ENCODE assay signal across 34 cellular contexts in genomic region chr15:71218272-71218805, GRCh38.
DNase-seq lines count a peak whose midpoint lies in the region; ATAC-seq, FAIRE-seq and TF ChIP-seq lines count a peak whose summit lies in the region.
"Had no signal": no experiment of that assay in that cellular context is flagged by ENCODE, and none has a peak within 500 bp of the region (broad histone marks: within the 10 kb centered on the region; RNA-seq: fewer than 3 reads in every experiment).

No MANE protein-coding gene starts in this region.

- H3K4me3 ChIP-seq in liver (ENCODE audit: low read depth in 1 of 3, low read length in 3 of 3) (no peak overlapping the region), HepG2 (replicated peaks in 1 of 3; ENCODE audit: insufficient read depth in 1 of 3, low read depth in 2 of 3, low read length in 3 of 3) (no peak overlapping the region), fibroblast of the aortic adventitia (ENCODE audit: low read depth, low read length) (no peak overlapping the region), mesenchymal stem cell (ENCODE audit: insufficient read depth in 1 of 2, low read depth in 1 of 2, low read length in 2 of 2) (no peak overlapping the region), aorta (ENCODE audit: low read length in 2 of 2) (no peak overlapping the region)
- H3K4me3 ChIP-seq: breast epithelium, lung, mucosa of descending colon, Peyer's patch, SJCRH30, skin epidermis, testis had no signal

- H2BK5ac ChIP-seq in mesenchymal stem cell (ENCODE audit: low read depth, low read length, poor library complexity, severe bottlenecking) = no peak overlapping the region

- 64% methylated on average over 5 of the region's 5 CpGs for WGBS in liver
- 37% methylated on average over 5 of the region's 5 CpGs for WGBS in HepG2 (ENCODE audit: low lambda C conversion rate)
- 89% methylated on average over 4 of the region's 5 CpGs for WGBS in mesenchymal stem cell
- WGBS in aorta, 2 donors = 12 to 25% methylated on average over 5 of the region's 5 CpGs

- no peak overlapping the region for H3K4ac ChIP-seq in mesenchymal stem cell (ENCODE audit: low read depth in 1 of 2, low read length in 2 of 2)

- no peak overlapping the region for H2BK15ac ChIP-seq in mesenchymal stem cell (ENCODE audit: low read depth, poor library complexity, severe bottlenecking)

- no peak overlapping the region for H3K23ac ChIP-seq in mesenchymal stem cell (ENCODE audit: low read length in 2 of 2)

- no peak for TF ChIP-seq CTCF in liver (IDR thresholded peaks at IDR 0.05; ENCODE audit: low read depth, low read length, missing input control)
- no peak for TF ChIP-seq CTCF in HepG2 (CRISPR knock-in tag; IDR thresholded peaks at IDR 0.05)
- TF ChIP-seq CTCF in fibroblast of the aortic adventitia (IDR thresholded peaks at IDR 0.05; ENCODE audit: insufficient read depth, low read length) = no peak

- H4K91ac ChIP-seq in mesenchymal stem cell (ENCODE audit: low read length) = no peak overlapping the region

- H3K9ac ChIP-seq in liver (ENCODE audit: low read depth in 1 of 2, low read length in 2 of 2) (no peak overlapping the region), HepG2 (ENCODE audit: insufficient read depth, low read depth, low read length) (no peak overlapping the region), mesenchymal stem cell (ENCODE audit: low read length) (peak overlapping the region; percentile 64)

- no peak for FAIRE-seq in HepG2 (lab: Jason Lieb, UNC)
- FAIRE-seq: A204.1, endothelial cell of umbilical vein, GM18507, H1 had no signal

- no peak for DNase-seq in HepG2 (ENCODE audit: low spot score)
- DNase-seq in fibroblast of the aortic adventitia (ENCODE audit: low read depth) = peak; percentile 83
- DNase-seq in mesenchymal stem cell = peak; percentile 36
- DNase-seq in aorta = no peak
- no peak for DNase-seq in C1 segment of cervical spinal cord (lab: John Stamatoyannopoulos, UW)
- no peak for DNase-seq in dedifferentiated amniotic fluid mesenchymal stem cell (ENCODE audit: extremely low spot score)
- no peak for DNase-seq in head of caudate nucleus
- DNase-seq: activated CD4-positive, alpha-beta T cell treated with anti-CD3 and anti-CD28 coated beads for 4 hours; amygdala; CD8-positive, alpha-beta memory T cell; DMS 273 treated with DMSO at 0.1 percent for 48 hours; islet precursor cell; Kasumi-1; mucosa of descending colon; natural killer cell; NCI-H1436 treated with DMSO at 0.1 percent for 48 hours; NCI-H345; occipital lobe; Peyer's patch; SJCRH30; stimulated activated naive CD8-positive, alpha-beta T cell treated with anti-CD3 and anti-CD28 coated beads, Interleukin-15, Interleukin-2, amounts not matched to agents 100 U/mL and 50 U/mL, for 24 hours; T-helper 9 cell; testis; WERI-Rb-1 had no signal

- H3K79me1 ChIP-seq in mesenchymal stem cell (replicated peaks; ENCODE audit: low read length, poor library complexity, severe bottlenecking) = peaks cover 5% of the 10 kb centered on the region

- intact Hi-C loops in HepG2 (cut with micrococcal nuclease; ENCODE audit: unreplicated experiment) (no loop called here), aorta (cut with DNase I) (loop anchor here in 1 of 2 donors (5.0 kb wide), 1 partner anchor 101 kb away; the partner anchor contains the start of gene THSD4), head of caudate nucleus (cut with DNase I) (no loop called here)

- in situ Hi-C loops in HepG2 (cut with HindIII; ENCODE audit: extremely low pct_ligation_motif_present, low pct_unique_long_range_greater_than_20kb) = no loop called here

- TF ChIP-seq RAD21 in liver (IDR thresholded peaks at IDR 0.05) (peak in 1 of 2 donors; percentile 11), HepG2 (CRISPR knock-in tag; IDR thresholded peaks at IDR 0.05) (no peak)

- POLR2A ChIA-PET in HepG2 (lab: Yijun Ruan, JAX) = no interaction called here

- ATAC-seq in HepG2 (no peak), aorta (ENCODE audit: low FRiP score) (no peak)
- ATAC-seq: activated naive CD4-positive, alpha-beta T cell treated with anti-CD3 and anti-CD28 coated beads, Interleukin-2, amount 50 U/mL, for 72 hours; activated T-helper 17 cell treated with anti-CD3 and anti-CD28 coated beads, Interleukin-2, amount 50 U/mL, for 72 hours; mucosa of descending colon; natural killer cell; stimulated activated naive CD8-positive, alpha-beta T cell treated with anti-CD3 and anti-CD28 coated beads, Interleukin-15, Interleukin-2, amounts not matched to agents 100 U/mL and 50 U/mL, for 24 hours had no signal

- H3K79me2 ChIP-seq in HepG2 (ENCODE audit: insufficient read depth, low read length) = no peaks in the 10 kb centered on the region

- H3K4me2 ChIP-seq in HepG2 (ENCODE audit: low read depth, low read length) (no peak overlapping the region), mesenchymal stem cell (ENCODE audit: low read length, poor library complexity, severe bottlenecking) (no peak overlapping the region)

- peaks cover 0 to 2% (median 0%) of the 10 kb centered on the region in 4 donors for H3K36me3 ChIP-seq in liver (ENCODE audit: control insufficient read depth in 4 of 4, insufficient read depth in 3 of 4, low read depth in 1 of 4, low read length in 3 of 4)
- H3K36me3 ChIP-seq in HepG2 (replicated peaks in 1 of 2; ENCODE audit: control insufficient read depth in 1 of 2, insufficient read depth in 2 of 2, low read length in 2 of 2) = no peaks in the 10 kb centered on the region
- peaks cover 8 to 20% of the 10 kb centered on the region in 2 experiments for H3K36me3 ChIP-seq in mesenchymal stem cell (ENCODE audit: control insufficient read depth in 1 of 2, insufficient read depth in 2 of 2, low read depth in 1 of 2, low read length in 2 of 2)
- no peaks in the 10 kb centered on the region for H3K36me3 ChIP-seq in aorta (ENCODE audit: control insufficient read depth in 1 of 2, insufficient read depth in 2 of 2, low read length in 1 of 2)
- H3K36me3 ChIP-seq: breast epithelium, Peyer's patch, SJCRH30, WERI-Rb-1 had no signal

- H3K27me3 ChIP-seq in liver (ENCODE audit: control insufficient read depth in 4 of 4, insufficient read depth in 4 of 4, low read length in 3 of 4) (no peaks in the 10 kb centered on the region), HepG2 (ENCODE audit: control insufficient read depth in 1 of 2, insufficient read depth in 2 of 2, low read length in 2 of 2) (peaks cover 0 to 3% of the 10 kb centered on the region in 2 experiments; a peak in 1 of 5 replicates), mesenchymal stem cell (ENCODE audit: control insufficient read depth in 1 of 2, insufficient read depth in 1 of 2, low read length in 2 of 2) (no peaks in the 10 kb centered on the region), aorta (ENCODE audit: control insufficient read depth in 1 of 2, insufficient read depth in 2 of 2, low read length in 1 of 2) (no peaks in the 10 kb centered on the region)
- H3K27me3 ChIP-seq: breast epithelium, Peyer's patch, SJCRH30, testis had no signal

- H2AK5ac ChIP-seq in mesenchymal stem cell (ENCODE audit: low read length, severe bottlenecking) = no peak overlapping the region

- TF ChIP-seq EP300 in HepG2 (IDR thresholded peaks at IDR 0.05; ENCODE audit: low read depth in 2 of 2, low read length in 2 of 2) (no peak), HepG2 (CRISPR knock-in tag; IDR thresholded peaks at IDR 0.05; ENCODE audit: borderline replicate concordance) (no peak)

- H3K9me3 ChIP-seq in liver (ENCODE audit: control insufficient read depth in 4 of 4, low read length in 3 of 4) (no peaks in the 10 kb centered on the region), HepG2 (ENCODE audit: low read length) (no peaks in the 10 kb centered on the region), mesenchymal stem cell (ENCODE audit: control insufficient read depth, low read length) (no peaks in the 10 kb centered on the region), aorta (ENCODE audit: control insufficient read depth, low read length) (no peaks in the 10 kb centered on the region)
- H3K9me3 ChIP-seq: breast epithelium, mucosa of descending colon, Peyer's patch, SJCRH30, testis had no signal

- H3K27ac ChIP-seq in liver (ENCODE audit: low read depth in 1 of 2, low read length in 2 of 2) = peak overlapping the region in 1 of 2 donors; percentile 17
- H3K27ac ChIP-seq in HepG2 (ENCODE audit: extremely low read length, insufficient read depth, low read length) = no peak overlapping the region
- H3K27ac ChIP-seq in mesenchymal stem cell (ENCODE audit: low read length, poor library complexity, severe bottlenecking) = no peak overlapping the region
- peak overlapping the region; percentile 15 to 77 for H3K27ac ChIP-seq in aorta (ENCODE audit: low read depth in 1 of 2, low read length in 2 of 2)
- H3K27ac ChIP-seq: SJCRH30, testis, WERI-Rb-1 had no signal

- H3K4me1 ChIP-seq in liver (ENCODE audit: control insufficient read depth in 4 of 4, insufficient read depth in 4 of 4, low read length in 3 of 4) (peaks cover 2 to 14% (median 10%) of the 10 kb centered on the region in 4 donors), HepG2 (ENCODE audit: insufficient read depth, low read length) (no peaks in the 10 kb centered on the region), mesenchymal stem cell (ENCODE audit: control insufficient read depth, insufficient read depth, low read depth, low read length) (peaks cover 2% of the 10 kb centered on the region), aorta (ENCODE audit: control insufficient read depth in 1 of 2, insufficient read depth in 2 of 2, low read length in 2 of 2) (peaks cover 5% of the 10 kb centered on the region in 2 donors)
- H3K4me1 ChIP-seq: breast epithelium, Peyer's patch, SJCRH30 had no signal

- H4K8ac ChIP-seq in mesenchymal stem cell (ENCODE audit: low read length) = no peak overlapping the region

- no peaks in the 10 kb centered on the region for H4K20me1 ChIP-seq in HepG2 (ENCODE audit: insufficient read depth, low read length)

- no peak overlapping the region for H3K14ac ChIP-seq in mesenchymal stem cell (ENCODE audit: low read length in 2 of 2)

- no TSS peak for BruUV-seq in HepG2 (replicated peaks; lab: Mats Ljungman, UMichigan)

- CTCF ChIA-PET in HepG2 (lab: Yijun Ruan, JAX; ENCODE audit: low intra/inter-chr PET ratio, low total read pairs) = no interaction called here

- H2BK12ac ChIP-seq in mesenchymal stem cell (ENCODE audit: low read length in 2 of 2) = peak overlapping the region in 1 of 2 experiments; percentile 7

- TF ChIP-seq POLR2A in HepG2 (IDR thresholded peaks at IDR 0.05; ENCODE audit: insufficient read depth in 1 of 2, low read depth in 2 of 2, low read length in 2 of 2) = no peak

- peak overlapping the region; percentile 54 to 59 for H3K18ac ChIP-seq in mesenchymal stem cell (ENCODE audit: low read depth in 1 of 2, low read length in 2 of 2)

- H2BK120ac ChIP-seq in mesenchymal stem cell (ENCODE audit: low read depth, low read length) = no peak overlapping the region

- no peak overlapping the region for H2AFZ ChIP-seq in HepG2 (ENCODE audit: low read length)
- H2AFZ ChIP-seq in mesenchymal stem cell (ENCODE audit: low read depth, low read length) = no peak overlapping the region

TF ChIP-seq in HepG2, 621 proteins besides CTCF, POLR2A, EP300 and RAD21 (continues in another document):
- TF ChIP-seq FOSL2 (CRISPR knock-in tag; IDR thresholded peaks at IDR 0.05) = no peak

Comparison
In these comparisons a context has a peak if more than half of its experiments do, and no peak if none do; other contexts are left out.
1. H3K27ac ChIP-seq: peak in aorta (2 of 2); none in HepG2 (single experiment) and mesenchymal stem cell (single experiment).
2. DNase-seq: peak in fibroblast of the aortic adventitia (single experiment) and mesenchymal stem cell (single experiment); none in HepG2 (single experiment), aorta (0 of 2), C1 segment of cervical spinal cord (0 of 14), dedifferentiated amniotic fluid mesenchymal stem cell (single experiment) and head of caudate nucleus (0 of 42).